In the genomic region with DNA sequence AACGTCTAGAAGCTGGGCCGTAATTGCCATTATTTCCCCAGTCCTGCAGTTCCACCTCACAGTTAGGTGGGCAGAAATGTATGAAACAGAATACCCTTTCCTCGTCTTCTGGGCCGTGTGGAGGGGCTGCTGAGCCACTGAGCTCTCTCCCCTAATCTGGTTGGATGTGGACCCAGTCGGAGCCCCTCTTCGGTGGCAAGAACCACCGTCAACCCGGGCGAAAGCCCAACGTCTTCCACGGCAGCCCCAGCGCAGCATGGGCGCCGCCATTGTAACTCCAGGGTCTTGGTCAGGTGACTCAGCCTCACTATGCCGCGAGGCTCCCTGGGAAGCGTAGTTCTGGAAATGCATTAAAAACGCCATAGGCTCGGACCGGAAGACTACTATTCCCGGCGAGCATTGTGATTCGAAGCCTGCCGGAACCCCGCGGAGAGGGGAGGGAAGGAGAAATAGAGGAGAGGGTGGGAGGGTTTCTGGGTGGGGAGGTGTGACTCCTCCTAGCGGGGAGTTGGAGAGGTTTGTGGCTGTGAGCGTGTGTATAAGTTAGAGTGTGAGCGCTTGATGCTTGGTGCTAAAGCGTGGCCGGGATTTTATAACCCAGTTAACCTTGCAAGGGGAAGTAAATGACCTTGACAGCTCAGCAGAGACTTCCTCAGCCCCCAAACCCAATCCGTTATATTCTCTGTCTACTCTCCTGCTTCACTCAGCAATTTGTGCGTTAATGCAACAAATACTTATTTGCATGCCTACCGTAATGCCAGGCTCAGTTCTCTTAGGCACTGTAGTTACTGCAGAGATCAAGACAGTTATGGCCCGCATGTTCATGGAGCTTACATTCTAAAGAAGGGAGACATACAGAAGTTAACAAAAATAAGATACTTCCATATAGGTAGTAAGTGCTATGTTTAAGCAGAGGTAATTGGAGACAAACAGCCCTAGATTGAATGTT, we compare ENCODE assay signal across 8 cellular contexts. TPM values are rescaled to one million over a fixed set of nuclear protein-coding genes. Genes with fewer than 3 reads are reported as not detected.
DNase-seq lines count a peak whose midpoint lies in the region; ATAC-seq and TF ChIP-seq lines count a peak whose summit lies in the region.

A gene with protein sequence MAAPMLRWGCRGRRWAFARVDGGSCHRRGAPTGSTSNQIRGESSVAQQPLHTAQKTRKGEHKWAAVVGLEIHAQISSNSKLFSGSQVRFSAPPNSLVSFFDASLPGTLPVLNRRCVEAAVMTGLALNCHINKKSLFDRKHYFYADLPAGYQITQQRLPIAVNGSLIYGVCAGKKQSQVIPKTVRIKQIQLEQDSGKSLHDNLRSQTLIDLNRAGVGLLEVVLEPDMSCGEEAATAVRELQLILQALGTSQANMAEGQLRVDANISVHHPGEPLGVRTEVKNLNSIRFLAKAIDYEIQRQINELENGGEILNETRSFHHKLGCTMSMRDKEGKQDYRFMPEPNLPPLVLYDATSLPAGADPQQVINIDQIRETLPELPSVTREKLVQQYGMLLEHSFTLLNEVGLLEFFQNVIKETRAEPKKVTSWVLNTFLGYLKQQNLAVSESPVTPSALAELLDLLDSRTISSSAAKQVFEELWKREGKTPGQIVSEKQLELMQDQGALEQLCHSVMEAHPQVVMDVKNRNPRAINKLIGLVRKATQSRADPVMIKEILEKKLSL (minus strand): TSS at position 295 of the 949 bp plus-strand sequence. CDS start 25 bp downstream, at position 270.

- peak; percentile 97 for DNase-seq in DMS153 treated with DMSO at 0.1 percent for 48 hours (lab: John Stamatoyannopoulos, UW; ENCODE audit: unreplicated experiment)
- DNase-seq in OCI-M1 (lab: John Stamatoyannopoulos, UW): peak; percentile 98
- peak; percentile 90 for DNase-seq in activated T-cell treated with anti-CD3 and anti-CD28 coated beads for 24 hours (ENCODE audit: low read depth)
- peak; percentile 97 for DNase-seq in epithelial cell of esophagus (ENCODE audit: low read depth)
- DNase-seq in stimulated activated CD8-positive, alpha-beta memory T cell treated with anti-CD3 and anti-CD28 coated beads, Interleukin-4, amount 100 ng/mL, for 1 hour (ENCODE audit: low read depth in 2 of 2, low spot score in 1 of 2): peak; percentile 71 to 84

- H3K36me3 Mint-ChIP-seq in IgD-negative memory B cell: peaks cover 5% of the 10 kb centered on the region

- H3K4me3 Mint-ChIP-seq in IgD-negative memory B cell: peak within 1 kb of the TSS; percentile 88 to 100 (median 100)

- no peaks in the 10 kb centered on the region for H3K9me3 ChIP-seq in mononuclear cell (ENCODE audit: low read depth, low read length)

- ATAC-seq in GM21529 (IDR thresholded peaks at IDR 0.05; ENCODE audit: unreplicated experiment): peak; percentile 100

- no peaks in the 10 kb centered on the region for H3K27me3 ChIP-seq in mononuclear cell (ENCODE audit: insufficient read depth, low read length)

- H3K27me3 Mint-ChIP-seq in IgD-negative memory B cell: no peaks in the 10 kb centered on the region

- H3K4me1 Mint-ChIP-seq in IgD-negative memory B cell: peaks cover 8 to 14% (median 14%) of the 10 kb centered on the region in 3 donors

- peak within 1 kb of the TSS; percentile 32 to 98 (median 96) for H3K27ac Mint-ChIP-seq in IgD-negative memory B cell

- TF ChIP-seq CTCF in epithelial cell of esophagus (IDR thresholded peaks at IDR 0.05; ENCODE audit: insufficient read depth, low read depth, low read length, missing control alignments): peak; percentile 57

- H3K9me3 Mint-ChIP-seq in IgD-negative memory B cell: no peaks in the 10 kb centered on the region

- H3K4me3 ChIP-seq in epithelial cell of esophagus (ENCODE audit: low read length) (peak within 1 kb of the TSS; percentile 94), mononuclear cell (ENCODE audit: low read length) (peak within 1 kb of the TSS; percentile 70)

- H3K4me1 ChIP-seq in mononuclear cell (ENCODE audit: insufficient read depth, low read length): peaks cover 9% of the 10 kb centered on the region

RNA-seq across cellular contexts. Expression of the gene that starts here (rescaled TPM):
- polyA plus RNA-seq in IgD-negative memory B cell: 15.8 TPM
- 3.4 TPM for total RNA-seq in mononuclear cell

Comparison
In these comparisons a context has a peak if more than half of its experiments do, and no peak if none do; other contexts are left out.
1. Peak in every context shown above with its lines: DNase-seq, ATAC-seq and H3K4me3 ChIP-seq.